1 cellular context compared by ENCODE assay signal in the genomic region with DNA sequence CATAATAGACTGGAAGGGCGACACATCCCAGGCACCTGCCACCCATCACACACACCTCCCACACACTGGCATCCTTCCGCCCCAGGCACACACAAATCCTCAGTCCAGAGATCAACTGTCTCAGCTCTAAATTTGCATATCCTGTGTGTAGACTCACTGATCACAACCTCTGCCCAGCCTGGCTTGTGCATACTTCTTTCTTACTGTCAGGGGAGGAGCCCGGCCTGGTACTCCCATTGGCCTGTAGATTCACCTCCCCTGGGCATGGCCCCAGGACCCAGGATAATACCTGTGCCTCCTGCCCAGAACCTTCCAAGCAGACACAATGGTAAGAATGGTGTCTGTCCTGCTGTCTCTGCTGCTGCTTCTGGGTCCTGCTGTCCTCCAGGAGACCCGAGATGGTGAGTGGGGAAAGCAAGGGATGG.
TF ChIP-seq lines count a peak whose summit lies in the region.

No MANE protein-coding gene starts in this region.

TF ChIP-seq in liver, 16 proteins besides CTCF, POLR2A, EP300 and RAD21:
- TF ChIP-seq REST (IDR thresholded peaks at IDR 0.05) (peak; percentile 92), HNF4A (conservative IDR thresholded peaks at IDR 0.05) (peak; percentile 66 to 68), GABPA (IDR thresholded peaks at IDR 0.05 in 1 of 2, conservative IDR thresholded peaks at IDR 0.05 in 1 of 2) (peak in 1 of 2 donors; percentile 45), EGR1 (IDR thresholded peaks at IDR 0.05; ENCODE audit: low read depth in 2 of 2) (peak in 1 of 2 donors; percentile 14), YY1 (IDR thresholded peaks at IDR 0.05) (peak; percentile 71), TAF1 (conservative IDR thresholded peaks at IDR 0.05) (peak; percentile 90), SP1 (IDR thresholded peaks at IDR 0.05) (peak; percentile 82), JUND (IDR thresholded peaks at IDR 0.05) (peak; percentile 37 to 50), RXRA (IDR thresholded peaks at IDR 0.05) (peak; percentile 55 to 69), FOXA2 (IDR thresholded peaks at IDR 0.05) (peak; percentile 25)
- TF ChIP-seq, protein P1, sequence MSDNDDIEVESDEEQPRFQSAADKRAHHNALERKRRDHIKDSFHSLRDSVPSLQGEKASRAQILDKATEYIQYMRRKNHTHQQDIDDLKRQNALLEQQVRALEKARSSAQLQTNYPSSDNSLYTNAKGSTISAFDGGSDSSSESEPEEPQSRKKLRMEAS (IDR thresholded peaks at IDR 0.05): peak; percentile 54
